In the genomic region with DNA sequence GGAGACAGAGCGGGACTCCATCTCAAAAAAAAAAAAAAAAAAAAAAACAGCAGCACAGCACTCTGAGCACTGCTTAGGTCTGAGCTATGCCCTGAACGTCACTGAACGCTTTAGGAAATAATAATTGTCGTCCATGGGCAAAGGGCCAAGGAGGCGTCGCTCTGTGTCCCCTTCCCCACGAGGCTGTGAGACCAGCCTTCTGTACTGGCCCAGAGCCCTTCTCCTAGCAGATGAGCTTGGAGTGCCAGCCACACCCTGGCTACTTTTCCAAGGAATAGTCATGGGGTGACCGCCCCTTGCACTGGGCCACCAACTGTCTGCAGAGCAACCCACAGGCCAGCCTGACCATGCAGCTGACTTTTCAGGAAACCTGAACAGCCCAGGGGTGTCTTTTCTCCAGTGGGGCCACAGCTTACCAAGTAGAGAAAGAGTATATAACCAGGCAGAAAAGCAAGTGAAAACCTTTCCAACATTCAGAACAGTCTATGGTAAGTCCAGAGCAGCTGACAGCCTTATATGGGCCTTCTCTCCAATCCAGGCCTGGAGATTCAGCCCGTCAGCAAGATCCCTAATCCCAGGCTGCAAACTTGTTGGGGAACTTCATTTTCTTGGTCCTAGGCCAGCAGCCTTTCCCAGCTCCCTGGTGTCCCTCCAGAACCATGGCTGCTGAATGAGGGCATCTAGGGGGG, we compare ENCODE assay signal across 11 cellular contexts. TPM values are rescaled to one million over a fixed set of nuclear protein-coding genes. Genes with fewer than 3 reads are reported as not detected.
DNase-seq lines count a peak whose midpoint lies in the region; ATAC-seq and TF ChIP-seq lines count a peak whose summit lies in the region.
"Had no signal": no experiment of that assay in that cellular context is flagged by ENCODE, and none has a peak within 500 bp of the region (broad histone marks: within the 10 kb centered on the region; RNA-seq: fewer than 3 reads in every experiment).

No MANE protein-coding gene starts in this region.

- peaks cover 15% of the 10 kb centered on the region for H3K36me3 ChIP-seq in SJCRH30
- H3K36me3 ChIP-seq in A673 (ENCODE audit: insufficient read depth, low read length, poor library complexity, severe bottlenecking), result no peaks in the 10 kb centered on the region

- H3K27ac ChIP-seq in AG04450 (ENCODE audit: low read depth, low read length), result peak overlapping the region; percentile 82
- H3K27ac ChIP-seq in SJCRH30, result peak overlapping the region; percentile 97
- no peak overlapping the region for H3K27ac ChIP-seq in A673 (ENCODE audit: low read depth, low read length, poor library complexity, severe bottlenecking)

- BruUV-seq in A673 (replicated peaks; lab: Mats Ljungman, UMichigan), result no TSS peak

- intact Hi-C loops in A673 (cut with micrococcal nuclease; ENCODE audit: unreplicated experiment), result no loop called here

- POLR2A ChIA-PET in AG04450 (lab: Yijun Ruan, JAX) (interaction anchor here (1.6 to 3.0 kb wide), 2 partner anchors 17 to 67 kb away, joined by 3 to 31 read pairs; no protein-coding TSS in a partner anchor), A673 (lab: Charles Lee; ENCODE audit: low non-redundant PET) (interaction anchor here (0.7 to 0.9 kb wide), 2 partner anchors 8 to 20 kb away, joined by 3 to 4 read pairs; no protein-coding TSS in a partner anchor)

- H3K27me3 ChIP-seq in AG04450 (ENCODE audit: control insufficient read depth, insufficient read depth, low read length) (no peaks in the 10 kb centered on the region), SJCRH30 (no peaks in the 10 kb centered on the region), A673 (replicated peaks; ENCODE audit: insufficient read depth, low read depth, low read length, poor library complexity) (no peaks in the 10 kb centered on the region)

- H3K9me3 ChIP-seq in AG04450 (ENCODE audit: control insufficient read depth, insufficient read depth, low read length) (no peaks in the 10 kb centered on the region), SJCRH30 (replicated peaks) (no peaks in the 10 kb centered on the region), A673 (ENCODE audit: low read depth, low read length, poor library complexity, severe bottlenecking) (no peaks in the 10 kb centered on the region)

- ATAC-seq in GM21619 (IDR thresholded peaks at IDR 0.05; ENCODE audit: unreplicated experiment), result no peak

- no peak for DNase-seq in AG04450 (ENCODE audit: low read depth, low spot score)
- peak in 1 of 2 experiments; percentile 59 for DNase-seq in SJCRH30
- peak; percentile 31 for DNase-seq in fibroblast of the aortic adventitia (ENCODE audit: low read depth)
- DNase-seq in pons (ENCODE audit: low spot score), result peak; percentile 47
- DNase-seq in NCI-H187 treated with DMSO at 0.1 percent for 48 hours (lab: John Stamatoyannopoulos, UW), result no peak
- no peak for DNase-seq in A673 (ENCODE audit: low spot score)
- DNase-seq in GF-D8 (lab: John Stamatoyannopoulos, UW), result no peak
- DNase-seq: activated CD4-positive, alpha-beta T cell treated with anti-CD3 and anti-CD28 coated beads, Interleukin-2, amount 10 ng/mL, durations not matched to agents 7 days and 5 days; AML-193; NCI-H2107 had no signal

- H3K4me1 ChIP-seq in SJCRH30 (peaks cover 39% of the 10 kb centered on the region), A673 (ENCODE audit: insufficient read depth, low read length, poor library complexity, severe bottlenecking) (no peaks in the 10 kb centered on the region)

- H3K4me3 ChIP-seq in AG04450 (ENCODE audit: low read depth, low read length), result no peak overlapping the region
- H3K4me3 ChIP-seq in SJCRH30, result no peak overlapping the region
- H3K4me3 ChIP-seq in fibroblast of the aortic adventitia (ENCODE audit: low read depth, low read length), result no peak overlapping the region
- no peak overlapping the region for H3K4me3 ChIP-seq in A673 (ENCODE audit: low read depth, low read length, poor library complexity, severe bottlenecking)

- TF ChIP-seq CTCF in AG04450 (IDR thresholded peaks at IDR 0.05; ENCODE audit: low read depth, low read length) (no peak), fibroblast of the aortic adventitia (IDR thresholded peaks at IDR 0.05; ENCODE audit: insufficient read depth, low read length) (no peak), A673 (conservative IDR thresholded peaks at IDR 0.05; ENCODE audit: low read depth, low read length) (no peak)

- CTCF ChIA-PET in AG04450 (lab: Charles Lee), result interaction anchor here (0.7 to 3.9 kb wide), 4 partner anchors 31 to 173 kb away, joined by 3 to 18 read pairs (median 4); no protein-coding TSS in a partner anchor
- CTCF ChIA-PET in A673 (lab: Charles Lee), result interaction anchor here (1.5 kb wide), 1 partner anchor 33 kb away, joined by 5 read pairs; no protein-coding TSS in a partner anchor

RNA-seq across cellular contexts. Expression of a gene that starts 28.5 kb away (rescaled TPM):
- polyA plus RNA-seq in AG04450 (2011; rRNA removed), result 152 and 177 TPM in 2 replicates
- 91.4 and 91.9 TPM in 2 replicates for polyA minus RNA-seq in AG04450 (2011; rRNA and poly(A)+ RNA removed)
- total RNA-seq in SJCRH30 (2014; rRNA removed; shearing (Covaris generic)), result 220 and 239 TPM in 2 replicates
- 56.2 and 407 TPM in 2 replicates for total RNA-seq in fibroblast of the aortic adventitia (ENCODE audit: low replicate concordance)
- 2.8 TPM in 2 replicates for total RNA-seq in A673 (2021)

Comparison
In these comparisons a context has a peak if more than half of its experiments do, and no peak if none do; other contexts are left out.
1. DNase-seq: peak in fibroblast of the aortic adventitia (single experiment) and pons (single experiment); none in AG04450 (single experiment), NCI-H187 treated with DMSO at 0.1 percent for 48 hours (single experiment), A673 (single experiment) and GF-D8 (single experiment).
2. RNA of a gene that starts 28.5 kb away (total RNA-seq): 56.2 to 407 TPM in fibroblast of the aortic adventitia and 220 to 239 TPM in SJCRH30; 2.8 TPM in A673; every median in the first group is over 10 times any median in the second.